Comparison of ENCODE assay signal across 11 cellular contexts in the genomic region with DNA sequence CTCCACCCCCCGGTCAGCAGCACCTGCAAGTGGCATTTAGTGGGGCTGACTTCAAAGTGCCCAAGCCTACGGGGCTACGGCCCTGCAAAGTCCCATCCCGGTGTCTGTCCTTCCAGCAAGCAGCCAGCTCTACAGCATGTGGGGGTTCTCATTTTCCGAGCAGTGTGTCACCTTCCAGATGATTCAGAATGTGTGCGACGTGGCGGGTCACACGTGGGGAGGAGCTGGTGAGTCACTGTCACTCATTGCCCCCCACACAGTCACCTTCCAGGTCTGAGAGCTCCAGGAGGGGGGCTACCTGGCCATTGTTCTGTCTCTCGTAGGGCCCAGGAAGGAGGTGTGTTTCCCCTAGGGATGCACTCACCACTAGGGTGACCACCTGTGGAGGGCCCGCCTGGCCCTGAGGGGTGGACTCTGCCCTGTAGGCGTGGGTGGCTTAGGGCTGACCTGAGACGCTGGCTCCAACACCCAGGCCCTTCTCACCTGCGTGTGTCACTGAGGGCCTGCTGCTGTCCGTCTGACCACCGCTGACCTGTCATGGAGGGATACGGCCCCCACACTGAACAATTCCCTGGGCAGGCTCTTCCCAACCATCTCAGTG.
DNase-seq lines count a peak whose midpoint lies in the region; ATAC-seq and TF ChIP-seq lines count a peak whose summit lies in the region.
"Had no signal": no experiment of that assay in that cellular context is flagged by ENCODE, and none has a peak within 500 bp of the region (broad histone marks: within the 10 kb centered on the region; RNA-seq: fewer than 3 reads in every experiment).

No MANE protein-coding gene starts in this region.

- H3K4me3 ChIP-seq in MM.1S (ENCODE audit: low read length) (no peak overlapping the region), tibial artery (no peak overlapping the region)
- H3K4me3 ChIP-seq: lung, testis had no signal

- H3K27ac Mint-ChIP-seq in immature natural killer cell: peak overlapping the region; percentile 72 to 90 (median 82)

- H3K36me3 Mint-ChIP-seq in immature natural killer cell: no peaks in the 10 kb centered on the region

- H3K27me3 Mint-ChIP-seq in immature natural killer cell (ENCODE audit: low read depth in 3 of 3): peaks cover 3 to 16% (median 11%) of the 10 kb centered on the region in 3 donors

- H3K27me3 ChIP-seq in MM.1S (replicated peaks; ENCODE audit: insufficient read depth, low read length): no peaks in the 10 kb centered on the region
- H3K27me3 ChIP-seq in tibial artery: no peaks in the 10 kb centered on the region
- H3K27me3 ChIP-seq: testis had no signal

- ATAC-seq in GM19467 (IDR thresholded peaks at IDR 0.05; ENCODE audit: unreplicated experiment): no peak

- no peak overlapping the region for H3K9ac ChIP-seq in MM.1S (ENCODE audit: low read length)

- H3K4me3 Mint-ChIP-seq in immature natural killer cell: peak overlapping the region; percentile 67 to 78 (median 72)

- peaks cover 19% of the 10 kb centered on the region for H3F3A ChIP-seq in MM.1S (ENCODE audit: insufficient read depth, low read length)

- peak overlapping the region; percentile 95; the same call in 1 of the 2 replicates for H3K27ac ChIP-seq in MM.1S (ENCODE audit: low read length)
- H3K27ac ChIP-seq in tibial artery: no peak overlapping the region
- H3K27ac ChIP-seq: testis had no signal

- H3K36me3 ChIP-seq in MM.1S (replicated peaks; ENCODE audit: insufficient read depth, low read length) (no peaks in the 10 kb centered on the region), tibial artery (no peaks in the 10 kb centered on the region)

- H3K4me1 ChIP-seq in MM.1S (ENCODE audit: low read length) (peaks cover 52% of the 10 kb centered on the region), tibial artery (peaks cover 0 to 12% (median 8%) of the 10 kb centered on the region in 4 donors)

- DNase-seq in MM.1S: no peak
- DNase-seq in activated T-cell treated with anti-CD3 and anti-CD28 coated beads for 24 hours (ENCODE audit: low read depth): peak; percentile 82
- DNase-seq in immature natural killer cell: peak; percentile 64 to 67 (median 66)
- peak; percentile 67 to 86 for DNase-seq in stimulated activated CD8-positive, alpha-beta memory T cell treated with anti-CD3 and anti-CD28 coated beads, Interleukin-7, amount 100 ng/mL, for 48 hours (ENCODE audit: extremely low read depth in 1 of 2, low read depth in 1 of 2)
- no peak for DNase-seq in SHP77 treated with DMSO at 0.1 percent for 48 hours (lab: John Stamatoyannopoulos, UW)
- no peak for DNase-seq in AG08396 (ENCODE audit: low spot score)
- DNase-seq in tibial artery: no peak
- DNase-seq: RPMI8226, testis had no signal

- H4K20me1 ChIP-seq in MM.1S (ENCODE audit: insufficient read depth, low read length): no peaks in the 10 kb centered on the region

- H3K9me3 ChIP-seq in MM.1S (replicated peaks; ENCODE audit: insufficient read depth, low read length) (no peaks in the 10 kb centered on the region), tibial artery (no peaks in the 10 kb centered on the region)
- H3K9me3 ChIP-seq: testis had no signal

- peak overlapping the region; percentile 53; the same call in 1 of the 2 replicates for H3K4me2 ChIP-seq in MM.1S (ENCODE audit: low read depth, low read length)

- TF ChIP-seq CTCF in MM.1S (IDR thresholded peaks at IDR 0.05; ENCODE audit: low read length) (no peak), tibial artery (IDR thresholded peaks at IDR 0.05) (no peak)

- no peak overlapping the region for H2AFZ ChIP-seq in MM.1S (ENCODE audit: low read length)

- H3K9me3 Mint-ChIP-seq in immature natural killer cell: no peaks in the 10 kb centered on the region

- intact Hi-C loops in tibial artery (cut with DNase I; ENCODE audit: low total_unique reads): no loop called here

- H3K9me2 ChIP-seq in MM.1S (replicated peaks; ENCODE audit: insufficient read depth, low read length): no peaks in the 10 kb centered on the region

- peaks cover 96% of the 10 kb centered on the region in 2 donors for H3K4me1 Mint-ChIP-seq in immature natural killer cell

- peaks cover 96% of the 10 kb centered on the region for H3K79me2 ChIP-seq in MM.1S (ENCODE audit: low read length)

Comparison
In these comparisons a context has a peak if more than half of its experiments do, and no peak if none do; other contexts are left out.
1. DNase-seq: peak in activated T-cell treated with anti-CD3 and anti-CD28 coated beads for 24 hours (single experiment), immature natural killer cell (3 of 3) and stimulated activated CD8-positive, alpha-beta memory T cell treated with anti-CD3 and anti-CD28 coated beads, Interleukin-7, amount 100 ng/mL, for 48 hours (2 of 2); none in MM.1S (single experiment), SHP77 treated with DMSO at 0.1 percent for 48 hours (single experiment), AG08396 (single experiment) and tibial artery (0 of 2).